ENCODE assay signal across 18 cellular contexts in the genomic region with DNA sequence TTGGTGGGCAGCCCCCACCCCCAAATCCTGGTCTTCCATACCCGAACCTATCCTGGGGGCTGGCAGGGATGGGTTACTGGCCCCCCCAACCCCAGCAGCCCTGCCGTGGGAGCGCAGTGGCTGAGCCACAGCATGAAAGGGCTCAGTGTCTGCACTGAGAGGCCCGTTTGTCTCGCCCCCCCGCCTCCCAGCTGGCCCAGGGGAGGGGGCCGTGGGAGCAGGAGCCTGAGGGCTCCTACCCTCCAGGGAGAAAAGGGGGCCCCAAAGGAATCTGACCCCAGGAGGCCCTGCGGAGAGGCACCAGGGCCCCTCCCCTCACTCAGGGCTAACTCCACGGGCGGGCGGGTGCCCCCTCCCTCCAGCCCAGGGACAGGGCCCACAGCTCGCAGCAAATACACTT. TPM values are rescaled to one million over a fixed set of nuclear protein-coding genes. Genes with fewer than 3 reads are reported as not detected.
DNase-seq lines count a peak whose midpoint lies in the region; ATAC-seq and TF ChIP-seq lines count a peak whose summit lies in the region.
"Had no signal": no experiment of that assay in that cellular context is flagged by ENCODE, and none has a peak within 500 bp of the region (broad histone marks: within the 10 kb centered on the region; RNA-seq: fewer than 3 reads in every experiment).

No MANE protein-coding gene starts in this region.

- H3K27ac ChIP-seq in dorsolateral prefrontal cortex (peak overlapping the region; percentile 80 to 99 (median 96)), stomach (peak overlapping the region in 4 of 5 donors; percentile 35 to 94 (median 62))
- H3K27ac ChIP-seq: colonic mucosa, ovary had no signal

- H3K27me3 Mint-ChIP-seq in immature natural killer cell (ENCODE audit: low read depth in 3 of 3): peaks cover 0 to 2% (median 1%) of the 10 kb centered on the region in 3 donors
- H3K27me3 Mint-ChIP-seq: activated CD4-positive, alpha-beta T cell treated with anti-CD3 and anti-CD28 coated beads for 36 hours had no signal

- 82 to 97% (median 85%) methylated on average over 5 to 12 of the region's 12 CpGs for WGBS in stomach, 5 donors

- TF ChIP-seq POLR2A in stomach (IDR thresholded peaks at IDR 0.05): no peak

- peak in 4 of 56 donors; percentile 9 to 25 (median 18) for TF ChIP-seq CTCF in dorsolateral prefrontal cortex (IDR thresholded peaks at IDR 0.05 in 54 of 56, conservative IDR thresholded peaks at IDR 0.05 in 2 of 56; ENCODE audit: low read depth in 1 of 56, partially characterized antibody in 56 of 56)
- TF ChIP-seq CTCF in stomach (IDR thresholded peaks at IDR 0.05): no peak

- H3K36me3 Mint-ChIP-seq in immature natural killer cell: no peaks in the 10 kb centered on the region

- H3K4me1 Mint-ChIP-seq in immature natural killer cell: peaks cover 5 to 15% of the 10 kb centered on the region in 2 donors
- H3K4me1 Mint-ChIP-seq: activated CD4-positive, alpha-beta T cell treated with anti-CD3 and anti-CD28 coated beads for 36 hours had no signal

- H3K9me3 ChIP-seq in stomach: no peaks in the 10 kb centered on the region
- H3K9me3 ChIP-seq: colonic mucosa, ovary had no signal

- no peak overlapping the region for H3K4me3 Mint-ChIP-seq in immature natural killer cell
- H3K4me3 Mint-ChIP-seq: activated CD4-positive, alpha-beta T cell treated with anti-CD3 and anti-CD28 coated beads for 36 hours had no signal

- H3K36me3 ChIP-seq in stomach: peaks cover 21 to 62% (median 54%) of the 10 kb centered on the region in 4 donors
- H3K36me3 ChIP-seq: colonic mucosa, ovary had no signal

- H3K27me3 ChIP-seq in dorsolateral prefrontal cortex: no peaks in the 10 kb centered on the region
- H3K27me3 ChIP-seq in stomach: no peaks in the 10 kb centered on the region
- H3K27me3 ChIP-seq: colonic mucosa, ovary had no signal

- no peak for ATAC-seq in HG03378 (IDR thresholded peaks at IDR 0.05; ENCODE audit: unreplicated experiment)
- ATAC-seq: activated CD4-positive, alpha-beta T cell treated with anti-CD3 and anti-CD28 coated beads for 36 hours; HCT116; Panc1 had no signal

- no peaks in the 10 kb centered on the region for H3K9me3 Mint-ChIP-seq in immature natural killer cell

- H3K4me3 ChIP-seq in dorsolateral prefrontal cortex (peak overlapping the region in 45 of 59 donors; percentile 1 to 58 (median 27)), stomach (no peak overlapping the region)
- H3K4me3 ChIP-seq: colonic mucosa, ovary had no signal

- intact Hi-C loops in dorsolateral prefrontal cortex (cut with DNase I): no loop called here
- intact Hi-C loops in stomach (cut with DNase I; ENCODE audit: low total_unique reads): loop anchor here (10.0 kb wide), 1 partner anchor 73 kb away; no protein-coding TSS in a partner anchor

- H3K4me1 ChIP-seq in stomach: peaks cover 32 to 62% (median 49%) of the 10 kb centered on the region in 4 donors

- H3K27ac Mint-ChIP-seq in immature natural killer cell: no peak overlapping the region
- H3K27ac Mint-ChIP-seq: activated CD4-positive, alpha-beta T cell treated with anti-CD3 and anti-CD28 coated beads for 36 hours had no signal

- DNase-seq in C1 segment of cervical spinal cord (lab: John Stamatoyannopoulos, UW) (peak in 12 of 14 donors; percentile 33 to 86 (median 66)), dorsolateral prefrontal cortex (peak in 9 of 10 donors; percentile 79 to 90 (median 89)), medulla oblongata (ENCODE audit: extremely low spot score) (peak; percentile 91), stomach (no peak), ecto neural progenitor cell (ENCODE audit: low spot score) (no peak), immature natural killer cell (no peak), NCI-H526 (lab: John Stamatoyannopoulos, UW) (no peak)
- DNase-seq: activated CD4-positive, alpha-beta T cell treated with anti-CD3 and anti-CD28 coated beads for 36 hours; colonic mucosa; erythroblast; kidney glomerular epithelial cell; NCI-H146; ovary; stimulated activated naive CD4-positive, alpha-beta T cell had no signal

- no peak for TF ChIP-seq EP300 in stomach (IDR thresholded peaks at IDR 0.05)

RNA-seq across cellular contexts. Expression of a gene that starts 7.6 kb away (rescaled TPM):
- total RNA-seq in dorsolateral prefrontal cortex: 10 to 100 TPM; 23.3 to 80.3 (median 41.6) TPM
- total RNA-seq in stomach: 10 to 100 TPM in 4 of 5 donors, 1 to 10 TPM in 1; 9.0 to 27.4 (median 15.6) TPM
- 1 to 10 TPM; 5.4 to 9.3 (median 8.8) TPM for polyA plus RNA-seq in stomach
- polyA plus RNA-seq in immature natural killer cell: not detected

RNA-seq across cellular contexts. Expression of a gene that starts 8.6 kb away (rescaled TPM):
- total RNA-seq in dorsolateral prefrontal cortex: 10 to 100 TPM; 14.4 to 45.4 (median 27.2) TPM
- 100 to 1,000 TPM in 2 of 5 donors, 10 to 100 TPM in 3; 13.2 to 219 (median 48.1) TPM for total RNA-seq in stomach
- 10 to 100 TPM; 20.8 to 49.7 (median 36.2) TPM for polyA plus RNA-seq in stomach
- 100 to 1,000 TPM; 205 to 238 (median 209) TPM for polyA plus RNA-seq in immature natural killer cell

RNA-seq across cellular contexts. Expression of a gene that starts 17.8 kb away (rescaled TPM):
- total RNA-seq in dorsolateral prefrontal cortex (10 to 100 TPM in 65 of 120 experiments, 1 to 10 TPM in 55; 3.2 to 31.5 (median 10.6) TPM), stomach (100 to 1,000 TPM in 4 of 5 donors, 10 to 100 TPM in 1; 72.3 to 565 (median 165) TPM)
- polyA plus RNA-seq in stomach (100 to 1,000 TPM; 144 to 199 (median 184) TPM), immature natural killer cell (100 to 1,000 TPM in 1 of 3 donors, 10 to 100 TPM in 2; 81.2 to 137 (median 84.4) TPM)
- total RNA-seq: HT1080 had no signal

RNA-seq across cellular contexts. Expression of a gene that starts 51.3 kb away (rescaled TPM):
- total RNA-seq in dorsolateral prefrontal cortex (100 to 1,000 TPM in 117 of 120 experiments, 10 to 100 TPM in 3; 78.0 to 220 (median 129) TPM), stomach (100 to 1,000 TPM in 3 of 5 donors, 10 to 100 TPM in 2; 31.9 to 466 (median 128) TPM)
- polyA plus RNA-seq in stomach (10 to 100 TPM; 16.6 to 28.5 (median 20.5) TPM), immature natural killer cell (10 to 100 TPM in 1 of 3 donors, 1 to 10 TPM in 2; 3.2 to 21.9 (median 9.3) TPM)

Comparison
In these comparisons a context has a peak if more than half of its experiments do, and no peak if none do; other contexts are left out.
1. DNase-seq: peak in C1 segment of cervical spinal cord (12 of 14), dorsolateral prefrontal cortex (9 of 10) and medulla oblongata (single experiment); none in stomach (single experiment), ecto neural progenitor cell (single experiment), immature natural killer cell (0 of 3) and NCI-H526 (0 of 2).
2. H3K4me3 ChIP-seq: peak in dorsolateral prefrontal cortex (45 of 59); none in stomach (0 of 4).